Comparison of ENCODE assay signal across 26 cellular contexts in genomic region chr2:132469095-132469494, GRCh38. TPM values are rescaled to one million over a fixed set of nuclear protein-coding genes. Genes with fewer than 3 reads are reported as not detected.
"Had no signal": no experiment of that assay in that cellular context is flagged by ENCODE, and none has a peak within 500 bp of the region (broad histone marks: within the 10 kb centered on the region; RNA-seq: fewer than 3 reads in every experiment).

No MANE protein-coding gene starts in this region.

- H3K36me3 ChIP-seq: brain microvascular endothelial cell, MG63, SJCRH30 had no signal

- H3K27ac Mint-ChIP-seq: activated CD4-positive, alpha-beta memory T cell treated with anti-CD3 and anti-CD28 coated beads for 36 hours; activated CD4-positive, alpha-beta T cell treated with anti-CD3 and anti-CD28 coated beads for 36 hours; activated naive CD4-positive, alpha-beta T cell treated with anti-CD3 and anti-CD28 coated beads, Interleukin-2, amount 10 ng/mL, durations not matched to agents 7 days and 5 days; activated naive CD8-positive, alpha-beta T cell; activated naive CD8-positive, alpha-beta T cell treated with anti-CD3 and anti-CD28 coated beads, Interleukin-2, amount 50 U/mL, for 24 hours; T-helper 1 cell treated with Interleukin-12 subunit alpha and Interleukin-12 subunit beta and Interleukin-4 antibody, amounts not matched to agents 30 μg/mL and 1 μg/mL, for 36 hours; T-helper 2 cell treated with Interferon-gamma antibody and Interleukin-4, amounts not matched to agents 5 μg/mL and 100 μg/mL, for 36 hours had no signal

- H3K4me1 Mint-ChIP-seq: activated CD4-positive, alpha-beta T cell treated with anti-CD3 and anti-CD28 coated beads for 36 hours; activated naive CD4-positive, alpha-beta T cell treated with anti-CD3 and anti-CD28 coated beads, Interleukin-2, amount 10 ng/mL, durations not matched to agents 7 days and 5 days; activated naive CD8-positive, alpha-beta T cell treated with anti-CD3 and anti-CD28 coated beads, Interleukin-2, amount 50 U/mL, for 24 hours had no signal

- H3K4me3 ChIP-seq: MG63, SJCRH30 had no signal

- H3K27me3 Mint-ChIP-seq: activated CD4-positive, alpha-beta memory T cell treated with anti-CD3 and anti-CD28 coated beads for 36 hours; activated CD4-positive, alpha-beta T cell treated with anti-CD3 and anti-CD28 coated beads for 36 hours; activated naive CD4-positive, alpha-beta T cell treated with anti-CD3 and anti-CD28 coated beads, Interleukin-2, amount 10 ng/mL, durations not matched to agents 7 days and 5 days; activated naive CD8-positive, alpha-beta T cell; activated naive CD8-positive, alpha-beta T cell treated with anti-CD3 and anti-CD28 coated beads, Interleukin-2, amount 50 U/mL, for 24 hours had no signal

- H3K4me3 Mint-ChIP-seq: activated CD4-positive, alpha-beta memory T cell treated with anti-CD3 and anti-CD28 coated beads for 36 hours; activated CD4-positive, alpha-beta T cell treated with anti-CD3 and anti-CD28 coated beads for 36 hours; activated naive CD4-positive, alpha-beta T cell treated with anti-CD3 and anti-CD28 coated beads, Interleukin-2, amount 10 ng/mL, durations not matched to agents 7 days and 5 days; activated naive CD8-positive, alpha-beta T cell; activated naive CD8-positive, alpha-beta T cell treated with anti-CD3 and anti-CD28 coated beads, Interleukin-2, amount 50 U/mL, for 24 hours; T-helper 1 cell treated with Interleukin-12 subunit alpha and Interleukin-12 subunit beta and Interleukin-4 antibody, amounts not matched to agents 30 μg/mL and 1 μg/mL, for 36 hours; T-helper 2 cell treated with Interferon-gamma antibody and Interleukin-4, amounts not matched to agents 5 μg/mL and 100 μg/mL, for 36 hours had no signal

- H3K36me3 Mint-ChIP-seq: activated CD4-positive, alpha-beta memory T cell treated with anti-CD3 and anti-CD28 coated beads for 36 hours; activated naive CD4-positive, alpha-beta T cell treated with anti-CD3 and anti-CD28 coated beads, Interleukin-2, amount 10 ng/mL, durations not matched to agents 7 days and 5 days; activated naive CD8-positive, alpha-beta T cell had no signal

- H3K4me1 ChIP-seq: SJCRH30 had no signal

- H3K9ac ChIP-seq: SK-N-SH had no signal

- H3K27ac ChIP-seq: brain microvascular endothelial cell, SJCRH30 had no signal

- DNase-seq: activated CD4-positive, alpha-beta memory T cell treated with anti-CD3 and anti-CD28 coated beads for 36 hours; activated CD4-positive, alpha-beta T cell treated with anti-CD3 and anti-CD28 coated beads for 36 hours; activated CD4-positive, alpha-beta T cell treated with anti-CD3 and anti-CD28 coated beads, Interleukin-2, amount 50 U/mL, for 1 hour; activated CD8-positive, alpha-beta memory T cell treated with anti-CD3 and anti-CD28 coated beads, Interleukin-2, amount 50 U/mL, for 4 hours; activated effector memory CD4-positive, alpha-beta T cell treated with Interleukin-2 at 50 U/mL for 16 hours; activated naive CD4-positive, alpha-beta T cell treated with anti-CD3 and anti-CD28 coated beads, Interleukin-2, amount 10 ng/mL, durations not matched to agents 7 days and 5 days; activated naive CD8-positive, alpha-beta T cell treated with anti-CD3 and anti-CD28 coated beads, Interleukin-2, amount 50 U/mL, for 24 hours; activated T-cell treated with anti-CD3 and anti-CD28 coated beads for 4 hours; activated T-cell treated with anti-CD3 and anti-CD28 coated beads, Interleukin-2, amount 50 U/mL, for 48 hours; amniotic stem cell; aorta; brain microvascular endothelial cell; central memory CD4-positive, alpha-beta T cell; Kasumi-1; KG1; NCI-H1048; NCI-H187 treated with DMSO at 0.1 percent for 48 hours; NCI-H510A treated with DMSO at 0.1 percent for 48 hours; NCI-H526 treated with DMSO at 0.1 percent for 48 hours; SHP77; SJCRH30; SK-N-SH had no signal

- H3K9me3 ChIP-seq: SJCRH30, SK-N-SH had no signal

- H3K27me3 ChIP-seq: brain microvascular endothelial cell, MG63, SJCRH30 had no signal

RNA-seq across cellular contexts. Expression of gene GPR39, which starts 52.5 kb away (rescaled TPM):
- total RNA-seq: activated CD4-positive, alpha-beta memory T cell treated with anti-CD3 and anti-CD28 coated beads for 36 hours; activated CD4-positive, alpha-beta T cell treated with anti-CD3 and anti-CD28 coated beads for 36 hours had no signal
- polyA plus RNA-seq: aorta had no signal
